ENCODE assay signal across 25 cellular contexts in the genomic region with DNA sequence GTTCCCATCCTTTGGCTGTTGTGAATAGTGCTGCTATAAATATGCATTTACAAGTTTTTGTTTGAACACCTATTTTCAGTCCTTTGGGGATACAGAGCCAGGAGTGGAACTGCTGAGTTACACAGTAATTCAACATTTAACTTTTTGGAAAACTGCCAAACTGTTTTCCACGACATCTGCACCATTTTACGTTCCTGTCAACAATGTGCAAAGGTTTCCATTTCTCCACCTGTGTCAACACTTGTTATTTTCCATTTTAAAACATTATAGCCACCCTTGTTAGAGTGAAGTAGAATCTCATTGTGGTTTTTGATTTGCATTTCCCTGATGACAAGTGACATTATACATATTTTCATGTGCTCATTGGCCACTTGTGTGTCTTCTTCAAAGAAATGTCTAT.
A peak's percentile ranks its signal among the peaks of the same experiment; 100 is the strongest.
DNase-seq lines count a peak whose midpoint lies in the region; TF ChIP-seq lines count a peak whose summit lies in the region.
"Had no signal": no experiment of that assay in that cellular context is flagged by ENCODE, and none has a peak within 500 bp of the region (broad histone marks: within the 10 kb centered on the region; RNA-seq: fewer than 3 reads in every experiment).

No MANE protein-coding gene starts in this region.

- no peak overlapping the region for H3K4me3 ChIP-seq in choroid plexus epithelial cell (ENCODE audit: low read depth, low read length)
- H3K4me3 ChIP-seq: GM23248, hepatocyte, left ventricle myocardium inferior, spleen, stomach, tibial nerve had no signal

- no peak for TF ChIP-seq CTCF in choroid plexus epithelial cell (conservative IDR thresholded peaks at IDR 0.05; ENCODE audit: low read depth, low read length)

- DNase-seq in NCI-H1417 (lab: John Stamatoyannopoulos, UW), result peak in 2 of 3 experiments; percentile 70
- no peak for DNase-seq in NCI-H1417 treated with DMSO at 0.1 percent for 48 hours (lab: John Stamatoyannopoulos, UW)
- peak; percentile 64 for DNase-seq in NCI-H1436 treated with DMSO at 0.1 percent for 48 hours (lab: John Stamatoyannopoulos, UW)
- DNase-seq in NCI-H2196 treated with DMSO at 0.1 percent for 48 hours (lab: John Stamatoyannopoulos, UW; ENCODE audit: unreplicated experiment), result peak; percentile 31
- peak; percentile 24 for DNase-seq in choroid plexus epithelial cell (ENCODE audit: low read depth)
- DNase-seq in NCI-H82 (lab: John Stamatoyannopoulos, UW), result no peak
- no peak for DNase-seq in ACHN
- DNase-seq in AG20443 (ENCODE audit: low spot score), result no peak
- DNase-seq: activated CD4-positive, alpha-beta T cell treated with anti-CD3 and anti-CD28 coated beads, Interleukin-2, amount 10 ng/mL, durations not matched to agents 24 days and 14 days; activated CD8-positive, alpha-beta memory T cell treated with anti-CD3 and anti-CD28 coated beads, Interleukin-2, amount 10 ng/mL, durations not matched to agents 7 days and 5 days; activated naive CD8-positive, alpha-beta T cell treated with anti-CD3 and anti-CD28 coated beads for 36 hours; cerebellar nuclear complex; foreskin fibroblast; GM23248; immature natural killer cell; Karpas-422; left ventricle myocardium inferior; naive thymus-derived CD4-positive, alpha-beta T cell; occipital lobe; SK-N-SH; spleen; stomach; T-helper 2 cell had no signal

- in situ Hi-C loops in ACHN (cut with HindIII; ENCODE audit: low pct_ligation_motif_present, low pct_unique_long_range_greater_than_20kb, low sequenced_read_pairs), result no loop called here

Comparison
In these comparisons a context has a peak if more than half of its experiments do, and no peak if none do; other contexts are left out.
1. DNase-seq: peak in NCI-H1417 (2 of 3), NCI-H1436 treated with DMSO at 0.1 percent for 48 hours (single experiment), NCI-H2196 treated with DMSO at 0.1 percent for 48 hours (single experiment) and choroid plexus epithelial cell (single experiment); none in NCI-H1417 treated with DMSO at 0.1 percent for 48 hours (single experiment), NCI-H82 (single experiment), ACHN (single experiment) and AG20443 (single experiment).